ENCODE assay signal across 8 cellular contexts in the genomic region with DNA sequence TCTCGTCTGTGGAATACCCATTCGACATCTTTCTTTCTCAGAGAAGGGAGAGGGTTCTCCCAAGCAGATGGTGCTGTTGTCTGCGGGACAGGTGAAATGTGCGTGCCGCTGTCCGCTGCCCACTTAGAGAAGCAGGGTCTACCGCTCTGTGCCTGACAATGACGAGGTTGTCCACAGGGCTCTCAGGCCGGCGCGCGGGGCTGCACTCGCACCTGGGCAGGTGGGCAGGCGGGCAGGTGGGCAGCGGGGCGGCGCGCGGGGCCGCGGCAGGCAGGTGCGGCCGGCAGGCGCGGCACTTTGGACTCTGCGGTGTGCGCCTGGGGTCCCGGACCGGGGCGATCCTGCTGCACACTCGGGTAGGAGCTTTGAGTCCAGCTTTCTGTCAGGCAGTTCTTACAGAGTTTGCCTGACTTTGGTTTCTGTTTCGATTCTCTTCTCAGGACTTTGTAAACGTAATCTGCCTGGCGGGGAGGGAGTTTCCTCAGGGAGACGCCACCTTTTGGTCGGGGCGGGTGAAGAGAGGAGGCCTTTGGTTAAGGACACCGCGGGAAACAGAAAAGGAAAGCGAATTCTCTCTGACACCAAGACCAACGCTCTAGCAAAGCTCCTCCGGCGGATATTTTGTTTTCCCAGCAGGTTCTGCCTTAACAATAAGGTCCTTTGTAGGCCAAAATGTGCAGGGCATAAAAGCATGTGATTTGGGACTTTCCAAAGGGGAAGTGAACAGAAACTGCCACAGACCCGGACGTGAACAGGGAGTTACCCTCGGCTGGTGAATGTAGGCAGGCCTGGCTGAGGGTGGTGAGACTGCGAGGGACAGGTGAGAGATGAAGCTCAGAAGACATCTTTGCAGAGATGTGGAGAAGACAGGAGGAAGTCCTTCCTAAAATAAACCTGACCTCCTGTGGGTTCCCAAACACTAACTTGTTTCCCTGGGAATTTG. TPM values are rescaled to one million over a fixed set of nuclear protein-coding genes. Genes with fewer than 3 reads are reported as not detected.
DNase-seq lines count a peak whose midpoint lies in the region; ATAC-seq and TF ChIP-seq lines count a peak whose summit lies in the region.

A gene (minus strand): TSS at position 405 of the 943 bp plus-strand sequence. CDS start 377 bp downstream, at position 28.

- H3K9me3 ChIP-seq in PC-9 (ENCODE audit: insufficient read depth, low read depth), result no peaks in the 10 kb centered on the region
- no peaks in the 10 kb centered on the region for H3K9me3 ChIP-seq in mucosa of rectum (ENCODE audit: control insufficient read depth in 2 of 2, low read length in 2 of 2)

- TSS peak; percentile 65 for BruUV-seq in PC-9 (replicated peaks; lab: Mats Ljungman, UMichigan)

- H3K27ac ChIP-seq in HL-60 (replicated peaks), result peak within 1 kb of the TSS; percentile 99
- H3K27ac ChIP-seq in PC-9, result peak within 1 kb of the TSS; percentile 76
- H3K27ac ChIP-seq in mucosa of rectum (ENCODE audit: low read depth in 2 of 2, low read length in 2 of 2), result peak within 1 kb of the TSS; percentile 88 to 92

- no peaks in the 10 kb centered on the region for H4K20me1 ChIP-seq in PC-9 (ENCODE audit: insufficient read depth)

- peak; percentile 82 for ATAC-seq in GM19463 (IDR thresholded peaks at IDR 0.05; ENCODE audit: unreplicated experiment)

- no peaks in the 10 kb centered on the region for H3K4me1 ChIP-seq in PC-9 (replicated peaks; ENCODE audit: insufficient read depth)
- peaks cover 15 to 31% of the 10 kb centered on the region in 2 donors for H3K4me1 ChIP-seq in mucosa of rectum (ENCODE audit: control insufficient read depth in 2 of 2, insufficient read depth in 2 of 2, low read length in 2 of 2)

- DNase-seq in COR-L47 (lab: John Stamatoyannopoulos, UW) (peak; percentile 82), HL-60 (ENCODE audit: low read depth in 1 of 2, low spot score in 1 of 2) (peak in 1 of 2 experiments; percentile 87), PC-9 (peak; percentile 68 to 79), erythroblast (lab: John Stamatoyannopoulos, UW) (peak; percentile 90 to 92)
- DNase-seq in activated T-cell treated with anti-CD3 and anti-CD28 coated beads, Interleukin-2, amount 50 U/mL, for 1 hour, result peak; percentile 75
- DNase-seq in stimulated activated CD8-positive, alpha-beta memory T cell treated with anti-CD3 and anti-CD28 coated beads, Interleukin-7, amount 100 ng/mL, for 1 hour (ENCODE audit: low read depth in 2 of 2), result peak; percentile 36 to 40

- H3K9ac ChIP-seq in mucosa of rectum (ENCODE audit: low read depth in 1 of 2, low read length in 2 of 2), result peak within 1 kb of the TSS; percentile 93 to 97

- H3K4me2 ChIP-seq in PC-9, result peak within 1 kb of the TSS; percentile 77

- CTCF ChIA-PET in PC-9 (lab: Charles Lee), result no interaction called here

- no peaks in the 10 kb centered on the region for H3K27me3 ChIP-seq in HL-60 (ENCODE audit: insufficient read depth, poor library complexity, severe bottlenecking)
- no peaks in the 10 kb centered on the region for H3K27me3 ChIP-seq in PC-9 (ENCODE audit: insufficient read depth, low read depth)
- H3K27me3 ChIP-seq in mucosa of rectum (ENCODE audit: control insufficient read depth in 2 of 2, insufficient read depth in 2 of 2, low read length in 2 of 2), result no peaks in the 10 kb centered on the region

- peak; percentile 9 for TF ChIP-seq CTCF in HL-60 (IDR thresholded peaks at IDR 0.05; ENCODE audit: insufficient read depth, low read length)
- TF ChIP-seq CTCF in PC-9 (conservative IDR thresholded peaks at IDR 0.05), result no peak; the same call in 1 of the 2 replicates

- H3K4me3 ChIP-seq in HL-60 (replicated peaks; ENCODE audit: insufficient read depth, low read length) (peak within 1 kb of the TSS; percentile 73), PC-9 (peak within 1 kb of the TSS; percentile 78), mucosa of rectum (ENCODE audit: low read length in 2 of 2) (peak within 1 kb of the TSS; percentile 91 to 99)

- POLR2A ChIA-PET in PC-9 (lab: Charles Lee; ENCODE audit: unreplicated experiment), result no interaction called here

- TF ChIP-seq POLR2A in erythroblast (IDR thresholded peaks at IDR 0.05; ENCODE audit: low read length), result peak; percentile 66

- no peaks in the 10 kb centered on the region for H3K9me2 ChIP-seq in PC-9 (ENCODE audit: insufficient read depth)

- intact Hi-C loops in PC-9 (cut with micrococcal nuclease; ENCODE audit: unreplicated experiment), result no loop called here

- no peaks in the 10 kb centered on the region; the same call in 1 of the 2 replicates for H3F3A ChIP-seq in PC-9 (ENCODE audit: insufficient read depth, low read depth)

- no peaks in the 10 kb centered on the region for H3K79me2 ChIP-seq in PC-9 (ENCODE audit: low read depth)

- H2AFZ ChIP-seq in PC-9, result peak within 1 kb of the TSS; percentile 94

- H3K36me3 ChIP-seq in PC-9 (ENCODE audit: low read depth) (no peaks in the 10 kb centered on the region), mucosa of rectum (ENCODE audit: control insufficient read depth in 2 of 2, insufficient read depth in 2 of 2, low read length in 2 of 2) (no peaks in the 10 kb centered on the region)

RNA-seq across cellular contexts. Expression of the gene that starts here (rescaled TPM):
- 4.7 and 4.8 TPM in 2 replicates for total RNA-seq in PC-9 (2021)
